In genomic region chr6:127100510-127101140, GRCh38 we compare ENCODE assay signal across 1 cellular context.
TF ChIP-seq lines count a peak whose summit lies in the region.

No MANE protein-coding gene starts in this region.

TF ChIP-seq in GM23338, 12 proteins besides CTCF, POLR2A, EP300 and RAD21 (continued from another document):
- TF ChIP-seq, protein P1, sequence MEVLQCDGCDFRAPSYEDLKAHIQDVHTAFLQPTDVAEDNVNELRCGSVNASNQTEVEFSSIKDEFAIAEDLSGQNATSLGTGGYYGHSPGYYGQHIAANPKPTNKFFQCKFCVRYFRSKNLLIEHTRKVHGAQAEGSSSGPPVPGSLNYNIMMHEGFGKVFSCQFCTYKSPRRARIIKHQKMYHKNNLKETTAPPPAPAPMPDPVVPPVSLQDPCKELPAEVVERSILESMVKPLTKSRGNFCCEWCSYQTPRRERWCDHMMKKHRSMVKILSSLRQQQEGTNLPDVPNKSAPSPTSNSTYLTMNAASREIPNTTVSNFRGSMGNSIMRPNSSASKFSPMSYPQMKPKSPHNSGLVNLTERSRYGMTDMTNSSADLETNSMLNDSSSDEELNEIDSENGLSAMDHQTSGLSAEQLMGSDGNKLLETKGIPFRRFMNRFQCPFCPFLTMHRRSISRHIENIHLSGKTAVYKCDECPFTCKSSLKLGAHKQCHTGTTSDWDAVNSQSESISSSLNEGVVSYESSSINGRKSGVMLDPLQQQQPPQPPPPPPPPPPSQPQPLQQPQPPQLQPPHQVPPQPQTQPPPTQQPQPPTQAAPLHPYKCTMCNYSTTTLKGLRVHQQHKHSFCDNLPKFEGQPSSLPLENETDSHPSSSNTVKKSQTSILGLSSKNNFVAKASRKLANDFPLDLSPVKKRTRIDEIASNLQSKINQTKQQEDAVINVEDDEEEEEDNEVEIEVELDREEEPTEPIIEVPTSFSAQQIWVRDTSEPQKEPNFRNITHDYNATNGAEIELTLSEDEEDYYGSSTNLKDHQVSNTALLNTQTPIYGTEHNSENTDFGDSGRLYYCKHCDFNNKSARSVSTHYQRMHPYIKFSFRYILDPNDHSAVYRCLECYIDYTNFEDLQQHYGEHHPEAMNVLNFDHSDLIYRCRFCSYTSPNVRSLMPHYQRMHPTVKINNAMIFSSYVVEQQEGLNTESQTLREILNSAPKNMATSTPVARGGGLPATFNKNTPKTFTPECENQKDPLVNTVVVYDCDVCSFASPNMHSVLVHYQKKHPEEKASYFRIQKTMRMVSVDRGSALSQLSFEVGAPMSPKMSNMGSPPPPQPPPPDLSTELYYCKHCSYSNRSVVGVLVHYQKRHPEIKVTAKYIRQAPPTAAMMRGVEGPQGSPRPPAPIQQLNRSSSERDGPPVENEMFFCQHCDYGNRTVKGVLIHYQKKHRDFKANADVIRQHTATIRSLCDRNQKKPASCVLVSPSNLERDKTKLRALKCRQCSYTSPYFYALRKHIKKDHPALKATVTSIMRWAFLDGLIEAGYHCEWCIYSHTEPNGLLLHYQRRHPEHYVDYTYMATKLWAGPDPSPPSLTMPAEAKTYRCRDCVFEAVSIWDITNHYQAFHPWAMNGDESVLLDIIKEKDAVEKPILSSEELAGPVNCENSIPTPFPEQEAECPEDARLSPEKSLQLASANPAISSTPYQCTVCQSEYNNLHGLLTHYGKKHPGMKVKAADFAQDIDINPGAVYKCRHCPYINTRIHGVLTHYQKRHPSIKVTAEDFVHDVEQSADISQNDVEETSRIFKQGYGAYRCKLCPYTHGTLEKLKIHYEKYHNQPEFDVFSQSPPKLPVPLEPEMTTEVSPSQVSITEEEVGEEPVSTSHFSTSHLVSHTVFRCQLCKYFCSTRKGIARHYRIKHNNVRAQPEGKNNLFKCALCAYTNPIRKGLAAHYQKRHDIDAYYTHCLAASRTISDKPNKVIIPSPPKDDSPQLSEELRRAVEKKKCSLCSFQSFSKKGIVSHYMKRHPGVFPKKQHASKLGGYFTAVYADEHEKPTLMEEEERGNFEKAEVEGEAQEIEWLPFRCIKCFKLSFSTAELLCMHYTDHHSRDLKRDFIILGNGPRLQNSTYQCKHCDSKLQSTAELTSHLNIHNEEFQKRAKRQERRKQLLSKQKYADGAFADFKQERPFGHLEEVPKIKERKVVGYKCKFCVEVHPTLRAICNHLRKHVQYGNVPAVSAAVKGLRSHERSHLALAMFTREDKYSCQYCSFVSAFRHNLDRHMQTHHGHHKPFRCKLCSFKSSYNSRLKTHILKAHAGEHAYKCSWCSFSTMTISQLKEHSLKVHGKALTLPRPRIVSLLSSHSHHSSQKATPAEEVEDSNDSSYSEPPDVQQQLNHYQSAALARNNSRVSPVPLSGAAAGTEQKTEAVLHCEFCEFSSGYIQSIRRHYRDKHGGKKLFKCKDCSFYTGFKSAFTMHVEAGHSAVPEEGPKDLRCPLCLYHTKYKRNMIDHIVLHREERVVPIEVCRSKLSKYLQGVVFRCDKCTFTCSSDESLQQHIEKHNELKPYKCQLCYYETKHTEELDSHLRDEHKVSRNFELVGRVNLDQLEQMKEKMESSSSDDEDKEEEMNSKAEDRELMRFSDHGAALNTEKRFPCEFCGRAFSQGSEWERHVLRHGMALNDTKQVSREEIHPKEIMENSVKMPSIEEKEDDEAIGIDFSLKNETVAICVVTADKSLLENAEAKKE (CRISPR knock-in tag; IDR thresholded peaks at IDR 0.05): no peak
- TF ChIP-seq CREB1 (CRISPR knock-in tag; IDR thresholded peaks at IDR 0.05; ENCODE audit: low read depth): no peak
TF ChIP-seq in GM23338: peak in this region for 0.
